ENCODE assay signal across 8 cellular contexts in the genomic region with DNA sequence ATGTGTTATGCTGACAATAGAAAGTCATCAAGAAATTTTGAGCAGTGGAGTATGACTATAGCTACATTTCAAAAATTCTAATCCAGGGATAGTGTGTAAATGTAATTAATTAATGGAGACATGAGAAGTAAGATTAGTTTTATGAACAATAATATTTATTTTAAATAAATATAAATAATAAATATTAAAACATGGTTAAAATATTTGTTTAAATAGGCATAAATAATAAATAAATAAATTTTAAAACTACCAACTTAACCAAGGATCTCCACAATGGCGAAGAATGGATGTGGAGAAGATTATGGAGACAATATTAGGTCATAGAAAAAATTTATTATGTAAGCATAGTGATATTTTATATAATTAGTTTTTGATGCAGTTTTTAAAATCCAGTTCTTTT.
"Had no signal": no experiment of that assay in that cellular context is flagged by ENCODE, and none has a peak within 500 bp of the region (broad histone marks: within the 10 kb centered on the region; RNA-seq: fewer than 3 reads in every experiment).

No MANE protein-coding gene starts in this region.

- ATAC-seq: GM23338, K562 had no signal

- H3K9me3 Mint-ChIP-seq: GM23338, H9 had no signal

- FAIRE-seq: H1, H54, HTR-8/SVneo, K562 had no signal

- H3K27ac Mint-ChIP-seq: GM23338, H9 had no signal

- H3K4me3 Mint-ChIP-seq: GM23338, H9 had no signal

- DNase-seq: H9, HCEC 1CT, IMR-90 had no signal

- H3K4me1 Mint-ChIP-seq: GM23338, H9 had no signal
